Comparison of ENCODE assay signal across 8 cellular contexts in genomic region chr17:28724500-28725165, GRCh38. TPM values are rescaled to one million over a fixed set of nuclear protein-coding genes. Genes with fewer than 3 reads are reported as not detected.
DNase-seq lines count a peak whose midpoint lies in the region; ATAC-seq and TF ChIP-seq lines count a peak whose summit lies in the region.

No MANE protein-coding gene starts in this region.

- H3K23ac ChIP-seq in mesendoderm (ENCODE audit: low read length), result no peak overlapping the region

- H3K27ac ChIP-seq in C4-2B (peak overlapping the region; percentile 97), mesendoderm (ENCODE audit: low read depth, low read length) (peak overlapping the region; percentile 90)

- no peak overlapping the region for H2AK5ac ChIP-seq in mesendoderm (ENCODE audit: low read length)

- DNase-seq in HT-29 (ENCODE audit: low spot score), result peak; percentile 40
- no peak for DNase-seq in activated naive CD8-positive, alpha-beta T cell treated with anti-CD3 and anti-CD28 coated beads, Interleukin-2, amount 10 ng/mL, durations not matched to agents 7 days and 5 days
- peak; percentile 37 for DNase-seq in mesendoderm
- no peak for DNase-seq in NCI-H1694 treated with DMSO at 0.1 percent for 48 hours (lab: John Stamatoyannopoulos, UW)
- DNase-seq in effector CD4-positive, alpha-beta T cell, result no peak
- no peak for DNase-seq in T1000 (lab: John Stamatoyannopoulos, UW)
- DNase-seq in COLO829 (ENCODE audit: low spot score), result no peak

- no peak overlapping the region for H2BK5ac ChIP-seq in mesendoderm (ENCODE audit: low read length)

- POLR2A ChIA-PET in activated naive CD8-positive, alpha-beta T cell treated with anti-CD3 and anti-CD28 coated beads, Interleukin-2, amount 10 ng/mL, durations not matched to agents 7 days and 5 days (lab: Charles Lee), result interaction anchor here (1.4 to 6.3 kb wide), 3 partner anchors 13 to 169 kb away, joined by 4 to 266 read pairs (median 36); partner anchors contain the start of genes PROCA1 and TRAF4

- peak overlapping the region; percentile 100 for H3K56ac ChIP-seq in mesendoderm (ENCODE audit: low read length)

- peaks cover 31% of the 10 kb centered on the region for H3K79me2 ChIP-seq in mesendoderm (ENCODE audit: control insufficient read depth, insufficient read depth, low read length)

- no peak overlapping the region for H2BK120ac ChIP-seq in mesendoderm (ENCODE audit: low read depth, low read length)

- H3K36me3 ChIP-seq in mesendoderm (ENCODE audit: control insufficient read depth, insufficient read depth, low read length), result peaks cover 15% of the 10 kb centered on the region

- H4K8ac ChIP-seq in mesendoderm (ENCODE audit: low read depth, low read length), result no peak overlapping the region

- H3K9me3 Mint-ChIP-seq in activated naive CD8-positive, alpha-beta T cell treated with anti-CD3 and anti-CD28 coated beads, Interleukin-2, amount 10 ng/mL, durations not matched to agents 7 days and 5 days, result no peaks in the 10 kb centered on the region

- peaks cover 10% of the 10 kb centered on the region for H3K79me1 ChIP-seq in mesendoderm (ENCODE audit: low read length)

- no peak overlapping the region for H2BK15ac ChIP-seq in mesendoderm (replicated peaks; ENCODE audit: low read depth)

- H3K4me3 Mint-ChIP-seq in activated naive CD8-positive, alpha-beta T cell treated with anti-CD3 and anti-CD28 coated beads, Interleukin-2, amount 10 ng/mL, durations not matched to agents 7 days and 5 days, result peak overlapping the region; percentile 92

- peak overlapping the region; percentile 99 for H3K9ac ChIP-seq in mesendoderm (ENCODE audit: low read length)

- no peak for ATAC-seq in activated naive CD8-positive, alpha-beta T cell treated with anti-CD3 and anti-CD28 coated beads, Interleukin-2, amount 10 ng/mL, durations not matched to agents 7 days and 5 days (ENCODE audit: low read depth)

- peak overlapping the region; percentile 22 for H3K4ac ChIP-seq in mesendoderm (ENCODE audit: low read depth, low read length)

- no peaks in the 10 kb centered on the region for H3K27me3 ChIP-seq in mesendoderm (ENCODE audit: insufficient read depth, low read length, poor library complexity)

- H3K27me3 Mint-ChIP-seq in activated naive CD8-positive, alpha-beta T cell treated with anti-CD3 and anti-CD28 coated beads, Interleukin-2, amount 10 ng/mL, durations not matched to agents 7 days and 5 days, result no peaks in the 10 kb centered on the region

- H3K4me2 ChIP-seq in mesendoderm (ENCODE audit: low read length), result peak overlapping the region; percentile 79

- TF ChIP-seq CTCF in C4-2B (conservative IDR thresholded peaks at IDR 0.05), result no peak

- H3K4me3 ChIP-seq in mesendoderm (ENCODE audit: low read length), result no peak overlapping the region

- no CpG with 5 or more reads among the region's 10 CpGs for WGBS in mesendoderm (ENCODE audit: extremely low coverage, insufficient coverage, low lambda C conversion rate)

- H3K27ac Mint-ChIP-seq in activated naive CD8-positive, alpha-beta T cell treated with anti-CD3 and anti-CD28 coated beads, Interleukin-2, amount 10 ng/mL, durations not matched to agents 7 days and 5 days, result peak overlapping the region; percentile 93

- peaks cover 47% of the 10 kb centered on the region for H3K4me1 Mint-ChIP-seq in activated naive CD8-positive, alpha-beta T cell treated with anti-CD3 and anti-CD28 coated beads, Interleukin-2, amount 10 ng/mL, durations not matched to agents 7 days and 5 days

- no peaks in the 10 kb centered on the region for H3K4me1 ChIP-seq in mesendoderm (ENCODE audit: control insufficient read depth, low read depth, low read length)

- H3K36me3 Mint-ChIP-seq in activated naive CD8-positive, alpha-beta T cell treated with anti-CD3 and anti-CD28 coated beads, Interleukin-2, amount 10 ng/mL, durations not matched to agents 7 days and 5 days, result peaks cover 32% of the 10 kb centered on the region

- no peak overlapping the region for H4K5ac ChIP-seq in mesendoderm (ENCODE audit: low read length)

- no peak overlapping the region for H3K18ac ChIP-seq in mesendoderm (ENCODE audit: low read length)

RNA-seq across cellular contexts. Expression of gene TLCD1, which starts 1.4 kb away (rescaled TPM):
- total RNA-seq in HT-29 (2014; rRNA removed; shearing (Covaris generic)), result 30.6 and 44.6 TPM in 2 replicates
- 1 to 10 TPM; 1.6 to 2.2 TPM for total RNA-seq in activated naive CD8-positive, alpha-beta T cell treated with anti-CD3 and anti-CD28 coated beads, Interleukin-2, amount 10 ng/mL, durations not matched to agents 7 days and 5 days
- polyA plus RNA-seq in mesendoderm (2013, experiment 1 of 2), result 44.3 TPM
- polyA plus RNA-seq in mesendoderm (2013, experiment 2 of 2), result 46.0 TPM

RNA-seq across cellular contexts. Expression of gene NEK8, which starts 4.0 kb away (rescaled TPM):
- total RNA-seq in HT-29 (2014; rRNA removed; shearing (Covaris generic)), result 13.9 and 15.0 TPM in 2 replicates
- total RNA-seq in activated naive CD8-positive, alpha-beta T cell treated with anti-CD3 and anti-CD28 coated beads, Interleukin-2, amount 10 ng/mL, durations not matched to agents 7 days and 5 days, result 1 to 10 TPM; 7.1 to 8.9 TPM
- 6.8 TPM for polyA plus RNA-seq in mesendoderm (2013, experiment 1 of 2)
- 6.5 TPM for polyA plus RNA-seq in mesendoderm (2013, experiment 2 of 2)

RNA-seq across cellular contexts. Expression of gene RPL23A, which starts 4.8 kb away (rescaled TPM):
- total RNA-seq in HT-29 (2014; rRNA removed; shearing (Covaris generic)), result 601 and 602 TPM in 2 replicates
- 1,000 to 10,000 TPM; 2,286 to 2,290 TPM for total RNA-seq in activated naive CD8-positive, alpha-beta T cell treated with anti-CD3 and anti-CD28 coated beads, Interleukin-2, amount 10 ng/mL, durations not matched to agents 7 days and 5 days
- 3,789 TPM for polyA plus RNA-seq in mesendoderm (2013, experiment 1 of 2)
- 3,812 TPM for polyA plus RNA-seq in mesendoderm (2013, experiment 2 of 2)

RNA-seq across cellular contexts. Expression of gene RAB34, which starts 7.0 kb away (rescaled TPM):
- 0.97 TPM in 1 of 2 replicates, not detected in the other for total RNA-seq in HT-29 (2014; rRNA removed; shearing (Covaris generic))
- total RNA-seq in activated naive CD8-positive, alpha-beta T cell treated with anti-CD3 and anti-CD28 coated beads, Interleukin-2, amount 10 ng/mL, durations not matched to agents 7 days and 5 days, result 1 to 10 TPM; 7.3 to 8.2 TPM
- polyA plus RNA-seq in mesendoderm (2013, experiment 1 of 2), result 168 TPM
- 165 TPM for polyA plus RNA-seq in mesendoderm (2013, experiment 2 of 2)

RNA-seq across cellular contexts. Expression of gene PROCA1, which starts 12.9 kb away (rescaled TPM):
- 1.7 and 3.8 TPM in 2 replicates for total RNA-seq in HT-29 (2014; rRNA removed; shearing (Covaris generic))
- total RNA-seq in activated naive CD8-positive, alpha-beta T cell treated with anti-CD3 and anti-CD28 coated beads, Interleukin-2, amount 10 ng/mL, durations not matched to agents 7 days and 5 days, result 10 to 100 TPM; 12.0 to 12.1 TPM
- polyA plus RNA-seq in mesendoderm (2013, experiment 1 of 2), result 11.0 TPM
- 12.3 TPM for polyA plus RNA-seq in mesendoderm (2013, experiment 2 of 2)

Comparison
In these comparisons a context has a peak if more than half of its experiments do, and no peak if none do; other contexts are left out.
1. DNase-seq: peak in HT-29 (single experiment) and mesendoderm (single experiment); none in activated naive CD8-positive, alpha-beta T cell treated with anti-CD3 and anti-CD28 coated beads, Interleukin-2, amount 10 ng/mL, durations not matched to agents 7 days and 5 days (single experiment), NCI-H1694 treated with DMSO at 0.1 percent for 48 hours (single experiment), effector CD4-positive, alpha-beta T cell (single experiment), T1000 (single experiment) and COLO829 (single experiment).